1 cellular context compared by ENCODE assay signal in genomic region chr14:24442240-24443052, GRCh38.
TF ChIP-seq lines count a peak whose summit lies in the region.

Gene SDR39U1 (minus strand): TSS chr14:24442776. CDS start chr14:24442769, 7 bp downstream.

TF ChIP-seq in HepG2, 621 proteins besides CTCF, POLR2A, EP300 and RAD21 (continued from another document and continues in another):
- TF ChIP-seq ZUFSP (CRISPR knock-in tag; IDR thresholded peaks at IDR 0.05; ENCODE audit: borderline replicate concordance) = no peak
- peak; percentile 94; the same call in 1 of the 2 replicates for TF ChIP-seq ZSCAN21 (CRISPR knock-in tag; IDR thresholded peaks at IDR 0.05; ENCODE audit: borderline replicate concordance)
- TF ChIP-seq RFXANK (CRISPR knock-in tag; IDR thresholded peaks at IDR 0.05) = peak; percentile 74; the same call in 1 of the 2 replicates
- TF ChIP-seq ZNF501 (CRISPR knock-in tag; IDR thresholded peaks at IDR 0.05) = peak; percentile 100
- TF ChIP-seq RXRB (CRISPR knock-in tag; IDR thresholded peaks at IDR 0.05; ENCODE audit: borderline replicate concordance) = peak; percentile 75
- TF ChIP-seq MYC (CRISPR knock-in tag; IDR thresholded peaks at IDR 0.05; ENCODE audit: borderline replicate concordance) = peak; percentile 90
- peak; percentile 76; the same call in 1 of the 2 replicates for TF ChIP-seq NFE2L1 (CRISPR knock-in tag; IDR thresholded peaks at IDR 0.05; ENCODE audit: borderline replicate concordance)
- no peak for TF ChIP-seq ZNF136 (CRISPR knock-in tag; IDR thresholded peaks at IDR 0.05; ENCODE audit: low read depth)
- peak; percentile 95 for TF ChIP-seq AKAP8 (CRISPR knock-in tag; IDR thresholded peaks at IDR 0.05)
- TF ChIP-seq ZFP41 (CRISPR knock-in tag; IDR thresholded peaks at IDR 0.05; ENCODE audit: borderline replicate concordance) = peak; percentile 97; the same call in 1 of the 2 replicates
- 0 out of 2 replicates have a peak, but pooled peaks have one; percentile 56 for TF ChIP-seq HNF1A (IDR thresholded peaks at IDR 0.05; ENCODE audit: low read depth)
- TF ChIP-seq HNF1A (CRISPR knock-in tag; IDR thresholded peaks at IDR 0.05; ENCODE audit: borderline replicate concordance) = no peak; the same call in 1 of the 2 replicates
- peak; percentile 99 for TF ChIP-seq ZNF598 (CRISPR knock-in tag; IDR thresholded peaks at IDR 0.05; ENCODE audit: borderline replicate concordance)
- TF ChIP-seq ZNF639 (CRISPR knock-in tag; conservative IDR thresholded peaks at IDR 0.05) = peak; percentile 80
- no peak for TF ChIP-seq MAFK (conservative IDR thresholded peaks at IDR 0.05 in 1 of 2, IDR thresholded peaks at IDR 0.05 in 1 of 2; ENCODE audit: low read length in 2 of 2)
- peak; percentile 89; the same call in 1 of the 2 replicates for TF ChIP-seq ZNF780A (CRISPR knock-in tag; IDR thresholded peaks at IDR 0.05)
- TF ChIP-seq TBL1XR1 (IDR thresholded peaks at IDR 0.05; ENCODE audit: borderline replicate concordance, low read length, partially characterized antibody) = peak; percentile 94
- peak; percentile 100 for TF ChIP-seq ZNF333 (CRISPR knock-in tag; IDR thresholded peaks at IDR 0.05; ENCODE audit: borderline replicate concordance)
- TF ChIP-seq ZNF552 (CRISPR knock-in tag; IDR thresholded peaks at IDR 0.05; ENCODE audit: borderline replicate concordance) = peak; percentile 65; the same call in 1 of the 2 replicates
- no peak for TF ChIP-seq GRHL1 (CRISPR knock-in tag; conservative IDR thresholded peaks at IDR 0.05)
- peak; percentile 97 for TF ChIP-seq PHF8 (CRISPR knock-in tag; IDR thresholded peaks at IDR 0.05)
- TF ChIP-seq ZBTB10 (CRISPR knock-in tag; IDR thresholded peaks at IDR 0.05; ENCODE audit: borderline replicate concordance) = peak; percentile 72; the same call in 1 of the 2 replicates
- no peak; the same call in 1 of the 2 replicates for TF ChIP-seq RFX3 (CRISPR knock-in tag; IDR thresholded peaks at IDR 0.05)
- peak; percentile 94 for TF ChIP-seq CREM (IDR thresholded peaks at IDR 0.05)
- TF ChIP-seq CREM (CRISPR knock-in tag; IDR thresholded peaks at IDR 0.05) = 0 out of 2 replicates have a peak, but pooled peaks have one; percentile 38
- no peak for TF ChIP-seq NBN (conservative IDR thresholded peaks at IDR 0.05)
- TF ChIP-seq ATF7 (IDR thresholded peaks at IDR 0.05) = no peak
- peak; percentile 76 for TF ChIP-seq ATF7 (CRISPR knock-in tag; IDR thresholded peaks at IDR 0.05)
- TF ChIP-seq JUN (CRISPR knock-in tag; IDR thresholded peaks at IDR 0.05) = peak; percentile 86; the same call in 1 of the 2 replicates
- peak; percentile 81 for TF ChIP-seq MYNN (CRISPR knock-in tag; IDR thresholded peaks at IDR 0.05; ENCODE audit: low read depth)
- peak; percentile 42 for TF ChIP-seq FOXO1 (CRISPR knock-in tag; IDR thresholded peaks at IDR 0.05)
- peak; percentile 58 for TF ChIP-seq YY1 (IDR thresholded peaks at IDR 0.05; ENCODE audit: insufficient read depth, insufficient replicate concordance, low read depth, low read length)
- TF ChIP-seq ZSCAN12 (CRISPR knock-in tag; IDR thresholded peaks at IDR 0.05) = no peak
- no peak for TF ChIP-seq FLYWCH1 (CRISPR knock-in tag; IDR thresholded peaks at IDR 0.05)
- TF ChIP-seq E2F2 (CRISPR knock-in tag; IDR thresholded peaks at IDR 0.05; ENCODE audit: borderline replicate concordance) = peak; percentile 30; the same call in 1 of the 2 replicates
- TF ChIP-seq RORA (CRISPR knock-in tag; IDR thresholded peaks at IDR 0.05) = no peak
- peak; percentile 77; the same call in 1 of the 2 replicates for TF ChIP-seq ZNF33A (CRISPR knock-in tag; IDR thresholded peaks at IDR 0.05; ENCODE audit: borderline replicate concordance)
- TF ChIP-seq PITX1 (CRISPR knock-in tag; IDR thresholded peaks at IDR 0.05) = peak; percentile 91
- peak; percentile 99 for TF ChIP-seq GMEB1 (CRISPR knock-in tag; IDR thresholded peaks at IDR 0.05; ENCODE audit: borderline replicate concordance)
- peak; percentile 87 for TF ChIP-seq KMT2B (CRISPR knock-in tag; IDR thresholded peaks at IDR 0.05)
- TF ChIP-seq SSRP1 (CRISPR knock-in tag; IDR thresholded peaks at IDR 0.05) = peak; percentile 99
- TF ChIP-seq ZFY (CRISPR knock-in tag; IDR thresholded peaks at IDR 0.05) = peak; percentile 93
- peak; percentile 82 for TF ChIP-seq KLF6 (CRISPR knock-in tag; IDR thresholded peaks at IDR 0.05)
- no peak for TF ChIP-seq ZEB1 (IDR thresholded peaks at IDR 0.05; ENCODE audit: insufficient replicate concordance, low read depth)
- TF ChIP-seq ZBTB34 (CRISPR knock-in tag; IDR thresholded peaks at IDR 0.05) = peak; percentile 79; the same call in 1 of the 2 replicates
- no peak for TF ChIP-seq GABPA (IDR thresholded peaks at IDR 0.05; ENCODE audit: low read depth, low read length)
- no peak for TF ChIP-seq GABPA (CRISPR knock-in tag; IDR thresholded peaks at IDR 0.05; ENCODE audit: low read depth)
- TF ChIP-seq ZNF782 (CRISPR knock-in tag; IDR thresholded peaks at IDR 0.05; ENCODE audit: borderline replicate concordance) = peak; percentile 91
- TF ChIP-seq BRCA1 (CRISPR knock-in tag; IDR thresholded peaks at IDR 0.05) = peak; percentile 91; the same call in 1 of the 2 replicates
- TF ChIP-seq ZNF414 (CRISPR knock-in tag; IDR thresholded peaks at IDR 0.05) = peak; percentile 65
- peak; percentile 93; the same call in 1 of the 2 replicates for TF ChIP-seq ZNF761 (CRISPR knock-in tag; conservative IDR thresholded peaks at IDR 0.05)
- TF ChIP-seq ERF (CRISPR knock-in tag; IDR thresholded peaks at IDR 0.05) = peak; percentile 96
